In the genomic region with DNA sequence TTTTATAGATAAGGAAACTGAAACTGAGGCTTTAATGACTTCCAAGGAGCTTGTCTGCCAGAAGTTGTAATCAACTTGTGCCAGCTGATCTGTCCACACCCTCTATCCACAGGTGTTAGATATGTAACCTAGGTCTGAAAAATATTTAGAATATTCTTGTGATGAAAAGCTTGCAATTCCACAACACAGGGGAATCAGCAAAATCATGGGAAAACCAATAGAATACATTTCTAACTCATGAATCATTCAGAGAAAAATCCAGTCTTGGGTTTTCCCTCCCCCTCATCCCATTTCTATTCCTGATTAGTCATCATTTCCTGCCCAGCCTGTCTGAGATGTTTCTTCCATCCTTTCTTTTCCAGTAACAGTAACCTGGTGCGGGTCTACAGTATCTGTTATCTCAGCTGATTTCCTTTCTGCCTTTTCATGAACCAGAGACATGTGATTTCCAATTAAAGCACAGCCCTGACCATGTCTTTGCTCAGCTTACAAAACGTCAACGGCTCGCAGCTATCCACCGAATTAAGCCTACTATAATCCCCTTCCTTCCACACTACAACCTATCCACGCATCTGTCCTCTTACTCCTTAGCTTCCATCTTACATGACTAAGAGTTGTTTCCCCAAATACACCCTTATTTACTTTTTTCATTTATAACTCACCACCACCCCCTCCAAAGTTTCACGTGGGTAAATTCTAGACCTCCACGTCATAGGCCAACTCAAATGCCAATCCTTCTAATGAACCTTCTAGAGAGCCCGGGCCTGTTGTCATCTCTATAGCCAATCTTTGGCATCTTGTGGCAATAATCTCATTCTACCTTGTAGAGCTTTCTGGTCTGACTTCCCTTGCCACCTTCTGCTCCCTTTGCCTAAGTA, we compare ENCODE assay signal across 1 cellular context.
TF ChIP-seq lines count a peak whose summit lies in the region.

No MANE protein-coding gene starts in this region.

TF ChIP-seq in GM12878, 131 proteins besides CTCF, POLR2A, EP300 and RAD21 (continued from another document):
- TF ChIP-seq, protein P1, sequence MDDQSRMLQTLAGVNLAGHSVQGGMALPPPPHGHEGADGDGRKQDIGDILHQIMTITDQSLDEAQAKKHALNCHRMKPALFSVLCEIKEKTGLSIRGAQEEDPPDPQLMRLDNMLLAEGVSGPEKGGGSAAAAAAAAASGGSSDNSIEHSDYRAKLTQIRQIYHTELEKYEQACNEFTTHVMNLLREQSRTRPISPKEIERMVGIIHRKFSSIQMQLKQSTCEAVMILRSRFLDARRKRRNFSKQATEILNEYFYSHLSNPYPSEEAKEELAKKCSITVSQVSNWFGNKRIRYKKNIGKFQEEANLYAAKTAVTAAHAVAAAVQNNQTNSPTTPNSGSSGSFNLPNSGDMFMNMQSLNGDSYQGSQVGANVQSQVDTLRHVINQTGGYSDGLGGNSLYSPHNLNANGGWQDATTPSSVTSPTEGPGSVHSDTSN (IDR thresholded peaks at IDR 0.05; ENCODE audit: insufficient replicate concordance, low read depth, low read length): peak; percentile 72
- TF ChIP-seq POLR2AphosphoS2 (IDR thresholded peaks at IDR 0.05; ENCODE audit: low read depth, low read length): no peak
